Comparison of ENCODE assay signal across 1 cellular context in the genomic region with DNA sequence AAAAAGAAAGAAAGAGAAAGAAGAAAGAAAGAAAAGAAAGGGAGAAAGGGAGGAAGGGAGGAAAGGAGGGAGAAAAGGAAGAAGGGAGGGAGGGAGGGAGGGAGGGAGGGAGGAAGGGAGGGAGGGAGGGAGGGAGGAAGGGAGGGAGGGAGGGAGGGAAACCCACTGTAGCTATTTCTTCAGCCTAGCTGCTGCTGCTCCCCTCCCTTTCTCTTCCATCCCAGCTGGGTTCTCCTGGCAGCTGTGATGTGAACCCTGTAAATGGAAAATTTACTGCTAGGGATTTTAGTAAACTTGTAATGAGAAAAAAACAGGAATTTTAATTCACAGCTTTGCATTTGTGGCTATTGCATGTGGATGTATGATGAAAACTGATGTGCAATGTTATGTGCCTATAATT.
A peak's percentile ranks its signal among the peaks of the same experiment; 100 is the strongest.
TF ChIP-seq lines count a peak whose summit lies in the region.

No MANE protein-coding gene starts in this region.

TF ChIP-seq in HepG2, 621 proteins besides CTCF, POLR2A, EP300 and RAD21:
- no peak for TF ChIP-seq TFDP2 (CRISPR knock-in tag; IDR thresholded peaks at IDR 0.05)
- peak; percentile 54 for TF ChIP-seq HNRNPK (IDR thresholded peaks at IDR 0.05; ENCODE audit: low read depth, low read length, poor library complexity, severe bottlenecking)
- no peak for TF ChIP-seq FOXA3 (CRISPR knock-in tag; IDR thresholded peaks at IDR 0.05)
